In genomic region chr15:42495361-42496212, GRCh38 we compare ENCODE assay signal across 8 cellular contexts. TPM values are rescaled to one million over a fixed set of nuclear protein-coding genes. Genes with fewer than 3 reads are reported as not detected.
DNase-seq lines count a peak whose midpoint lies in the region; ATAC-seq and TF ChIP-seq lines count a peak whose summit lies in the region.

TSS of gene SNAP23 (plus strand) at chr15:42495634. CDS start at chr15:42511847, 16,213 bp downstream.

- WGBS in esophagus squamous epithelium, 2 donors, result 0 to 1% methylated on average over 16 to 43 of the region's 43 CpGs

- intact Hi-C loops in esophagus squamous epithelium (cut with DNase I), result no loop called here

- TF ChIP-seq CTCF in esophagus squamous epithelium (IDR thresholded peaks at IDR 0.05), result peak in 1 of 6 experiments; percentile 27

- H3K36me3 ChIP-seq in KOPT-K1 (ENCODE audit: insufficient read depth, low read length) (no peaks in the 10 kb centered on the region; the same call in 1 of the 2 replicates), esophagus squamous epithelium (no peaks in the 10 kb centered on the region)

- ATAC-seq in GM21786 (IDR thresholded peaks at IDR 0.05; ENCODE audit: unreplicated experiment), result peak; percentile 70

- H3K9me3 ChIP-seq in KOPT-K1 (ENCODE audit: insufficient read depth, low read length, poor library complexity, severe bottlenecking) (no peaks in the 10 kb centered on the region), esophagus squamous epithelium (no peaks in the 10 kb centered on the region)

- peak; percentile 92 for DNase-seq in DMS53 (lab: John Stamatoyannopoulos, UW)
- DNase-seq in RKO (ENCODE audit: low spot score), result peak; percentile 98
- DNase-seq in activated T-helper 1 cell treated with Interleukin-2 at 50 U/mL for 16 hours (ENCODE audit: low read depth), result peak; percentile 72
- DNase-seq in esophagus squamous epithelium (lab: John Stamatoyannopoulos, UW), result peak; percentile 70
- DNase-seq in myocyte (ENCODE audit: low read depth), result peak; percentile 98
- DNase-seq in stimulated activated CD8-positive, alpha-beta memory T cell treated with anti-CD3 and anti-CD28 coated beads, Interleukin-7, amount 100 ng/mL, for 4 hours (ENCODE audit: low read depth in 2 of 2), result peak; percentile 59 to 75

- no peaks in the 10 kb centered on the region for H3K27me3 ChIP-seq in esophagus squamous epithelium

- peak in 3 of 4 donors; percentile 86 to 89 (median 87) for TF ChIP-seq POLR2A in esophagus squamous epithelium (IDR thresholded peaks at IDR 0.05)

- H3K4me1 ChIP-seq in esophagus squamous epithelium, result peaks cover 25 to 68% (median 46%) of the 10 kb centered on the region in 3 donors

- H3K4me3 ChIP-seq in esophagus squamous epithelium, result peak within 1 kb of the TSS; percentile 66 to 94 (median 78)

- peak within 1 kb of the TSS; percentile 52 for H3K27ac ChIP-seq in KOPT-K1 (ENCODE audit: low read depth, low read length, poor library complexity, severe bottlenecking)
- H3K27ac ChIP-seq in esophagus squamous epithelium, result peak within 1 kb of the TSS; percentile 83 to 97 (median 94)

RNA-seq across cellular contexts. Expression of gene SNAP23, which starts in this region (rescaled TPM):
- total RNA-seq in esophagus squamous epithelium (10 to 100 TPM; 30.9 to 59.3 (median 40.1) TPM), myocyte (73.0 and 91.6 TPM in 2 replicates)
- 54.2 TPM for polyA plus RNA-seq in myocyte (2012)

Comparison
In these comparisons a context has a peak if more than half of its experiments do, and no peak if none do; other contexts are left out.
1. Peak in every context shown above with its lines: DNase-seq, ATAC-seq, H3K4me3 ChIP-seq and H3K27ac ChIP-seq.